In genomic region chr2:227551804-227552203, GRCh38 we compare ENCODE assay signal across 21 cellular contexts. TPM values are rescaled to one million over a fixed set of nuclear protein-coding genes. Genes with fewer than 3 reads are reported as not detected.
DNase-seq lines count a peak whose midpoint lies in the region; TF ChIP-seq lines count a peak whose summit lies in the region.
"Had no signal": no experiment of that assay in that cellular context is flagged by ENCODE, and none has a peak within 500 bp of the region (broad histone marks: within the 10 kb centered on the region; RNA-seq: fewer than 3 reads in every experiment).

No MANE protein-coding gene starts in this region.

- H3K79me1 ChIP-seq in H9 (ENCODE audit: insufficient read depth, low read depth, low read length, poor library complexity, severe bottlenecking): no peaks in the 10 kb centered on the region

- H2BK120ac ChIP-seq in H9 (ENCODE audit: low read depth, low read length, poor library complexity, severe bottlenecking): no peak overlapping the region

- no peak overlapping the region for H4K5ac ChIP-seq in H9 (ENCODE audit: insufficient read length, low read depth, low read length)

- H3K27ac Mint-ChIP-seq in H9 (peak overlapping the region in 2 of 3 experiments; percentile 83 to 86; a peak in 2 of 7 replicates), glutamatergic neuron (ENCODE audit: unreplicated experiment) (peak overlapping the region; percentile 60), progenitor cell of endocrine pancreas (peak overlapping the region; percentile 69)
- H3K27ac Mint-ChIP-seq: B cell had no signal

- H3K79me2 ChIP-seq in H9 (ENCODE audit: insufficient read depth, low read length): no peaks in the 10 kb centered on the region

- H4K91ac ChIP-seq in H9 (ENCODE audit: insufficient read length, low read depth, low read length): no peak overlapping the region

- H3K9me3 Mint-ChIP-seq in H9 (0 out of 5 replicates have a peak, but pooled peaks cover 0 to under 1% of the 10 kb centered on the region in 2 experiments), glutamatergic neuron (ENCODE audit: unreplicated experiment) (peaks cover 6% of the 10 kb centered on the region), progenitor cell of endocrine pancreas (ENCODE audit: low read depth) (no peaks in the 10 kb centered on the region)
- H3K9me3 Mint-ChIP-seq: CD4-positive, CD25-positive, alpha-beta regulatory T cell; CD8-positive, alpha-beta memory T cell had no signal

- H4K8ac ChIP-seq in H9 (replicated peaks; ENCODE audit: insufficient read length, low read depth, low read length): no peak overlapping the region

- H3K27me3 ChIP-seq in H9 (ENCODE audit: insufficient read depth, low read length): no peaks in the 10 kb centered on the region
- H3K27me3 ChIP-seq: BLaER1 had no signal

- H2AK5ac ChIP-seq in H9 (ENCODE audit: insufficient read length, low read length): no peak overlapping the region

- no peak overlapping the region for H3K23ac ChIP-seq in H9 (ENCODE audit: insufficient read length, low read depth, low read length)

- H3K36me3 Mint-ChIP-seq in H9 (ENCODE audit: insufficient read depth in 1 of 3, low read depth in 3 of 3): peaks cover 21 to 59% (median 43%) of the 10 kb centered on the region in 3 experiments; a peak in 6 of 7 replicates
- no peaks in the 10 kb centered on the region for H3K36me3 Mint-ChIP-seq in glutamatergic neuron (ENCODE audit: unreplicated experiment)
- peaks cover 25% of the 10 kb centered on the region for H3K36me3 Mint-ChIP-seq in progenitor cell of endocrine pancreas (ENCODE audit: insufficient read depth)

- H3K27ac ChIP-seq in H9 (ENCODE audit: insufficient read length, low read depth, low read length): no peak overlapping the region
- H3K27ac ChIP-seq: BLaER1, C4-2B had no signal

- no peak overlapping the region for H2BK12ac ChIP-seq in H9 (ENCODE audit: insufficient read length, low read depth, low read length)

- H3K4ac ChIP-seq in H9 (ENCODE audit: low read depth, low read length): no peak overlapping the region

- H3K23me2 ChIP-seq in H9 (ENCODE audit: insufficient read length, low read depth, low read length, poor library complexity, severe bottlenecking): no peaks in the 10 kb centered on the region

- peak; percentile 38 for DNase-seq in Ammon's horn (ENCODE audit: low spot score)
- no peak for DNase-seq in H9
- peak; percentile 74 for DNase-seq in glutamatergic neuron
- no peak for DNase-seq in progenitor cell of endocrine pancreas (ENCODE audit: low spot score, unreplicated experiment)
- DNase-seq in HK-2 (ENCODE audit: unreplicated experiment): no peak
- no peak for DNase-seq in stimulated activated naive CD4-positive, alpha-beta T cell (lab: John Stamatoyannopoulos, UW)
- DNase-seq: CD4-positive, CD25-positive, alpha-beta regulatory T cell; CD8-positive, alpha-beta memory T cell; DMS 273 treated with DMSO at 0.1 percent for 48 hours; DMS79; EL; GDM1 had no signal

- no peak overlapping the region for H3K18ac ChIP-seq in H9 (ENCODE audit: insufficient read length, low read depth, low read length)

- no peak overlapping the region for H3T11ph ChIP-seq in H9 (ENCODE audit: low read length)

- no peak overlapping the region for H3K4me2 ChIP-seq in H9 (ENCODE audit: insufficient read depth, insufficient read length, low read length)
- H3K4me2 ChIP-seq: BLaER1, GM23338 had no signal

- no peaks in the 10 kb centered on the region for H4K20me1 ChIP-seq in H9 (ENCODE audit: control insufficient read depth, insufficient read depth, insufficient read length)
- H4K20me1 ChIP-seq: BLaER1 had no signal

- H3K9me3 ChIP-seq in H9 (ENCODE audit: control insufficient read depth, low read depth, low read length): no peaks in the 10 kb centered on the region
- H3K9me3 ChIP-seq: BLaER1, HAP-1 had no signal

- no peaks in the 10 kb centered on the region for H3K27me3 Mint-ChIP-seq in H9 (ENCODE audit: low read depth)
- peaks cover 2% of the 10 kb centered on the region for H3K27me3 Mint-ChIP-seq in glutamatergic neuron (ENCODE audit: unreplicated experiment)
- H3K27me3 Mint-ChIP-seq in progenitor cell of endocrine pancreas: no peaks in the 10 kb centered on the region
- H3K27me3 Mint-ChIP-seq: B cell; CD4-positive, CD25-positive, alpha-beta regulatory T cell; CD8-positive, alpha-beta memory T cell had no signal

- H3K4me3 Mint-ChIP-seq in H9 (no peak overlapping the region), glutamatergic neuron (ENCODE audit: unreplicated experiment) (peak overlapping the region; percentile 43), progenitor cell of endocrine pancreas (ENCODE audit: low read depth) (no peak overlapping the region)
- H3K4me3 Mint-ChIP-seq: B cell; CD4-positive, CD25-positive, alpha-beta regulatory T cell; CD8-positive, alpha-beta memory T cell; GM23338 had no signal

- WGBS in H9 (ENCODE audit: extremely low coverage, insufficient read length, low lambda C conversion rate): no CpG with 5 or more reads among the region's 3 CpGs

- no peak overlapping the region for H3K9ac ChIP-seq in H9 (ENCODE audit: extremely low read depth, insufficient read length, low read length)
- H3K9ac ChIP-seq: BLaER1 had no signal

- no peak overlapping the region for H3K14ac ChIP-seq in H9 (ENCODE audit: insufficient read depth, low read length)

- no peak overlapping the region for H2BK5ac ChIP-seq in H9 (ENCODE audit: insufficient read length, low read length)

- H3K56ac ChIP-seq in H9 (ENCODE audit: insufficient read length, low read depth, low read length): no peak overlapping the region

- H3K4me1 Mint-ChIP-seq in H9 (no peaks in the 10 kb centered on the region), glutamatergic neuron (ENCODE audit: low read depth, unreplicated experiment) (peaks cover 9% of the 10 kb centered on the region), progenitor cell of endocrine pancreas (ENCODE audit: low read depth) (no peaks in the 10 kb centered on the region)
- H3K4me1 Mint-ChIP-seq: B cell; CD8-positive, alpha-beta memory T cell; GM23338 had no signal

- no peak overlapping the region for H2AFZ ChIP-seq in H9 (ENCODE audit: low read length)
- H2AFZ ChIP-seq: GM23338 had no signal

- no peak overlapping the region for H2BK20ac ChIP-seq in H9 (ENCODE audit: low read depth, low read length, poor library complexity, severe bottlenecking)

- H2BK15ac ChIP-seq in H9 (ENCODE audit: low read depth, low read length): no peak overlapping the region

- no peaks in the 10 kb centered on the region for H3K4me1 ChIP-seq in H9 (ENCODE audit: insufficient read depth, low read length)
- H3K4me1 ChIP-seq: BLaER1 had no signal

- TF ChIP-seq CTCF in H9 (conservative IDR thresholded peaks at IDR 0.05) (no peak), glutamatergic neuron (IDR thresholded peaks at IDR 0.05; ENCODE audit: partially characterized antibody, unreplicated experiment) (no peak), progenitor cell of endocrine pancreas (IDR thresholded peaks at IDR 0.05; ENCODE audit: unreplicated experiment) (no peak)

RNA-seq across cellular contexts. Expression of gene SCYGR2, which starts 46.9 kb away (rescaled TPM):
- total RNA-seq in H9 (2021): not detected in 2 replicates
- not detected for total RNA-seq in glutamatergic neuron (ENCODE audit: unreplicated experiment)
- not detected in 2 replicates for total RNA-seq in progenitor cell of endocrine pancreas
- total RNA-seq: A172; A673; B cell; CD4-positive, CD25-positive, alpha-beta regulatory T cell; CD8-positive, alpha-beta memory T cell; GM12878; GM23338; H4 had no signal

Comparison
In these comparisons a context has a peak if more than half of its experiments do, and no peak if none do; other contexts are left out.
1. DNase-seq: peak in Ammon's horn (single experiment) and glutamatergic neuron (single experiment); none in H9 (single experiment), progenitor cell of endocrine pancreas (single experiment), HK-2 (single experiment) and stimulated activated naive CD4-positive, alpha-beta T cell (0 of 6).
2. Peak in every context shown above with its lines, with median percentiles within 50 percentile points of each other: H3K27ac Mint-ChIP-seq.